In the genomic region with DNA sequence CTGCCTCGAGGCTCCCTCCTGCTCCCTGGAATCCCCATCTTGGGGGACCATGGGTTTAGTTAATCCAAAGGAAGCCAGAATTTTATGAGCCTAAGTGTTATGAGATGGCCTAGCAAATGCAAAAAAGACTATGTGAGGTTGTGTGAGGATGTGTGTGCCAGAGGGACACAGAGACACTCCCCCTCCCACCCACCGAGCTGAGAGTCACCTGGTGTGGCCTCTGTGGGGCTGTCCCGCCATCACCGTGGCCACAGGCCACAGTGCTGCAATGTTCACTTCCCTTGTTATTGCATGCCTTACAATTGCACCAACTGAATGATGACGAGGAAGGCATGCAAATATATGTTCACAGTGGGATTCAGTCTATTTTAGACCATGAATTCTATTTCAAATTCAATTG, we compare ENCODE assay signal across 8 cellular contexts. TPM values are rescaled to one million over a fixed set of nuclear protein-coding genes. Genes with fewer than 3 reads are reported as not detected.
DNase-seq lines count a peak whose midpoint lies in the region; ATAC-seq lines count a peak whose summit lies in the region.

No MANE protein-coding gene starts in this region.

- peaks cover 14% of the 10 kb centered on the region for H3K4me1 Mint-ChIP-seq in activated naive CD4-positive, alpha-beta T cell treated with anti-CD3 and anti-CD28 coated beads, Interleukin-2, amount 50 U/mL, for 24 hours
- peaks cover 19 to 28% of the 10 kb centered on the region in 2 donors for H3K4me1 Mint-ChIP-seq in stimulated activated naive B cell treated with anti-CD40 and anti-IgM and Interleukin-4, amounts not matched to agents 10 μg/mL and 1 μg/mL and 100 μg/mL, for 72 hours

- H3K27me3 Mint-ChIP-seq in activated naive CD4-positive, alpha-beta T cell treated with anti-CD3 and anti-CD28 coated beads, Interleukin-2, amount 50 U/mL, for 24 hours = peaks cover 2% of the 10 kb centered on the region
- H3K27me3 Mint-ChIP-seq in stimulated activated naive B cell treated with anti-CD40 and anti-IgM and Interleukin-4, amounts not matched to agents 10 μg/mL and 1 μg/mL and 100 μg/mL, for 72 hours = peaks cover 4 to 6% of the 10 kb centered on the region in 2 donors

- peak overlapping the region; percentile 68 for H3K4me3 Mint-ChIP-seq in activated naive CD4-positive, alpha-beta T cell treated with anti-CD3 and anti-CD28 coated beads, Interleukin-2, amount 50 U/mL, for 24 hours
- H3K4me3 Mint-ChIP-seq in stimulated activated naive B cell treated with anti-CD40 and anti-IgM and Interleukin-4, amounts not matched to agents 10 μg/mL and 1 μg/mL and 100 μg/mL, for 72 hours = peak overlapping the region; percentile 62 to 74

- ATAC-seq in HG03108 (IDR thresholded peaks at IDR 0.05; ENCODE audit: unreplicated experiment) = peak; percentile 67
- ATAC-seq in stimulated activated naive B cell treated with anti-CD40 and anti-IgM and Interleukin-4, amounts not matched to agents 10 μg/mL and 1 μg/mL and 100 μg/mL, for 72 hours (replicated peaks) = peak; percentile 98

- DNase-seq in activated T-cell treated with anti-CD3 and anti-CD28 coated beads for 24 hours (ENCODE audit: low read depth) = peak; percentile 37
- DNase-seq in activated T-cell treated with anti-CD3 and anti-CD28 coated beads, Interleukin-2, amount 50 U/mL, for 1 hour = no peak
- peak; percentile 80 for DNase-seq in stimulated activated naive B cell treated with anti-CD40 and anti-IgM and Interleukin-4, amounts not matched to agents 10 μg/mL and 1 μg/mL and 100 μg/mL, for 72 hours
- DNase-seq in G401 (ENCODE audit: low spot score) = no peak
- DNase-seq in central memory CD4-positive, alpha-beta T cell = no peak
- no peak for DNase-seq in SW480 (ENCODE audit: low spot score)

- H3K9me3 Mint-ChIP-seq in activated naive CD4-positive, alpha-beta T cell treated with anti-CD3 and anti-CD28 coated beads, Interleukin-2, amount 50 U/mL, for 24 hours = no peaks in the 10 kb centered on the region
- H3K9me3 Mint-ChIP-seq in stimulated activated naive B cell treated with anti-CD40 and anti-IgM and Interleukin-4, amounts not matched to agents 10 μg/mL and 1 μg/mL and 100 μg/mL, for 72 hours = peaks cover 4 to 9% of the 10 kb centered on the region in 2 donors

- H3K27ac Mint-ChIP-seq in activated naive CD4-positive, alpha-beta T cell treated with anti-CD3 and anti-CD28 coated beads, Interleukin-2, amount 50 U/mL, for 24 hours = no peak overlapping the region
- peak overlapping the region; percentile 84 for H3K27ac Mint-ChIP-seq in stimulated activated naive B cell treated with anti-CD40 and anti-IgM and Interleukin-4, amounts not matched to agents 10 μg/mL and 1 μg/mL and 100 μg/mL, for 72 hours

- in situ Hi-C loops in G401 (cut with HindIII; ENCODE audit: low sequenced_read_pairs) = no loop called here

- H3K36me3 Mint-ChIP-seq in activated naive CD4-positive, alpha-beta T cell treated with anti-CD3 and anti-CD28 coated beads, Interleukin-2, amount 50 U/mL, for 24 hours = peaks cover 1% of the 10 kb centered on the region
- peaks cover 3 to 4% of the 10 kb centered on the region in 2 donors for H3K36me3 Mint-ChIP-seq in stimulated activated naive B cell treated with anti-CD40 and anti-IgM and Interleukin-4, amounts not matched to agents 10 μg/mL and 1 μg/mL and 100 μg/mL, for 72 hours

RNA-seq across cellular contexts. Expression of gene FGFBP2, which starts 0.6 kb away (rescaled TPM):
- not detected in 2 replicates for total RNA-seq in G401 (2014; rRNA removed; shearing (Covaris generic))

RNA-seq across cellular contexts. Expression of gene FGFBP1, which starts 25.0 kb away (rescaled TPM):
- total RNA-seq in G401 (2014; rRNA removed; shearing (Covaris generic)) = not detected in 2 replicates

Comparison
In these comparisons a context has a peak if more than half of its experiments do, and no peak if none do; other contexts are left out.
1. DNase-seq: peak in activated T-cell treated with anti-CD3 and anti-CD28 coated beads for 24 hours (single experiment) and stimulated activated naive B cell treated with anti-CD40 and anti-IgM and Interleukin-4, amounts not matched to agents 10 μg/mL and 1 μg/mL and 100 μg/mL, for 72 hours (single experiment); none in activated T-cell treated with anti-CD3 and anti-CD28 coated beads, Interleukin-2, amount 50 U/mL, for 1 hour (single experiment), G401 (single experiment), central memory CD4-positive, alpha-beta T cell (single experiment) and SW480 (single experiment).